ENCODE assay signal across 1 cellular context in the genomic region with DNA sequence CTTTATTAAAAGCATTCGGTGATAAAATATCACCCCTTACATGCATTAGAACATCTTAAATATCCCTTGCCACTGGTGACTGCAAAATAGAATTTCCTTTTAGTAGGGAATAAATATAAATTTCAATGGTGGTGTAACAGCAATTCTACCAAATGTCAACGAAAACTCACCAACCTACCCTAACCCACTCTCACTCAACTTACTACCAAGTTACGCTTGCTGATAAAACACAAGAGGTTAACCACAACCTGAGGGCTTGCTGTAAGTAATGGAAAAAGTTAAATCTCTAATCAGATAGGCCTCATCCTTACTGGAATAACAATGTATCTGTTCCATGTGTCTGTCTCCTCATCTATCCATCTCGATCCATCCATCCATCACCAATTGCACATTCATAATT.
TF ChIP-seq lines count a peak whose summit lies in the region.

No MANE protein-coding gene starts in this region.

TF ChIP-seq in WTC11, 78 proteins besides CTCF, POLR2A, EP300 and RAD21 (continued from another document):
- TF ChIP-seq, protein P1, sequence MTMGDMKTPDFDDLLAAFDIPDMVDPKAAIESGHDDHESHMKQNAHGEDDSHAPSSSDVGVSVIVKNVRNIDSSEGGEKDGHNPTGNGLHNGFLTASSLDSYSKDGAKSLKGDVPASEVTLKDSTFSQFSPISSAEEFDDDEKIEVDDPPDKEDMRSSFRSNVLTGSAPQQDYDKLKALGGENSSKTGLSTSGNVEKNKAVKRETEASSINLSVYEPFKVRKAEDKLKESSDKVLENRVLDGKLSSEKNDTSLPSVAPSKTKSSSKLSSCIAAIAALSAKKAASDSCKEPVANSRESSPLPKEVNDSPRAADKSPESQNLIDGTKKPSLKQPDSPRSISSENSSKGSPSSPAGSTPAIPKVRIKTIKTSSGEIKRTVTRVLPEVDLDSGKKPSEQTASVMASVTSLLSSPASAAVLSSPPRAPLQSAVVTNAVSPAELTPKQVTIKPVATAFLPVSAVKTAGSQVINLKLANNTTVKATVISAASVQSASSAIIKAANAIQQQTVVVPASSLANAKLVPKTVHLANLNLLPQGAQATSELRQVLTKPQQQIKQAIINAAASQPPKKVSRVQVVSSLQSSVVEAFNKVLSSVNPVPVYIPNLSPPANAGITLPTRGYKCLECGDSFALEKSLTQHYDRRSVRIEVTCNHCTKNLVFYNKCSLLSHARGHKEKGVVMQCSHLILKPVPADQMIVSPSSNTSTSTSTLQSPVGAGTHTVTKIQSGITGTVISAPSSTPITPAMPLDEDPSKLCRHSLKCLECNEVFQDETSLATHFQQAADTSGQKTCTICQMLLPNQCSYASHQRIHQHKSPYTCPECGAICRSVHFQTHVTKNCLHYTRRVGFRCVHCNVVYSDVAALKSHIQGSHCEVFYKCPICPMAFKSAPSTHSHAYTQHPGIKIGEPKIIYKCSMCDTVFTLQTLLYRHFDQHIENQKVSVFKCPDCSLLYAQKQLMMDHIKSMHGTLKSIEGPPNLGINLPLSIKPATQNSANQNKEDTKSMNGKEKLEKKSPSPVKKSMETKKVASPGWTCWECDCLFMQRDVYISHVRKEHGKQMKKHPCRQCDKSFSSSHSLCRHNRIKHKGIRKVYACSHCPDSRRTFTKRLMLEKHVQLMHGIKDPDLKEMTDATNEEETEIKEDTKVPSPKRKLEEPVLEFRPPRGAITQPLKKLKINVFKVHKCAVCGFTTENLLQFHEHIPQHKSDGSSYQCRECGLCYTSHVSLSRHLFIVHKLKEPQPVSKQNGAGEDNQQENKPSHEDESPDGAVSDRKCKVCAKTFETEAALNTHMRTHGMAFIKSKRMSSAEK (CRISPR knock-in tag; IDR thresholded peaks at IDR 0.05; ENCODE audit: borderline replicate concordance), result no peak
- TF ChIP-seq NR1H2 (CRISPR knock-in tag; IDR thresholded peaks at IDR 0.05), result no peak
- TF ChIP-seq CREB1 (CRISPR knock-in tag; IDR thresholded peaks at IDR 0.05), result no peak
- no peak for TF ChIP-seq ZNF263 (CRISPR knock-in tag; IDR thresholded peaks at IDR 0.05; ENCODE audit: low read depth)
